Comparison of ENCODE assay signal across 1 cellular context in the genomic region with DNA sequence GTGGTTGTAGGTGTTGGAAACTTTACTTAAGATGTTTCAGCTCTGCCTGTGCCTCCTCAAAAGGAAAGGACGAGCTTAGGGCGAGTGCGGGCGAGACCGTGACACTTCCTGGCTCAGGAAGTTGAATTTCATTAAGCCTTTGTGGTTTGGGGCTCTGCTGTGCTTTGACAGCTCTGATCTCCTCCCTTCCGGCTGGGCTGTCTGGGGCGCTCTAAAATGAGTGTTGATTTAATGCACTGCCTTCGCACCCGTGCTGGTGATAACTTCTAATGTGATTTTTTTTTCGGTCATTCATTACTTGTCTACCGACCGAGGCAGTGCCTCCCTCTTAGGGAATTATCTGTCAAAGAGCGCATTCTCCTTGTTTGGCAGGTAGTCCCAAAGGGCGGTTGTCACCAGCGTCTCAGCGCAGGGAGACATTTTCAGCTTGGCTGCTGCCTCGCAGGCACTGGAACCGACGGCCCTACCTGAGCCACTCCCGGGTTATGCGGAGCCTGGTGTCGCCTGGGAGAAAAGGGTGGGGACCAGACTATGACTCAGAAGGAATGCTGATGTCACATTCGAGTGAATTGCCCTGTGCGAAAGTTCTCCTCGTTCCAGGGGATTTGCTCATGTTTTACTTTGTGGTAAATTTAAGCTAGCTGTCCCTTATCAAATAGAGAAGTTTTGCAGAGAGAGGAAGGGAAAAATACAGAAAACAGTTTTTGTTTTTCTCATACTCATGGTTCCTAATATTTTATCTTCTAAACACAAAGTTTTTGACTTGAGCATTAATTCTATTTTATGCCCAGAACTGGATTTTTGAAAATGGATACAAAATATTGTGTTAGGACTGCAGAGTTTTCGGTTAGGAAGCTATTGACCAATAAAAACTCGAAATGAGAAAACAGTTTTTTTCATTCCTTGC.
TF ChIP-seq lines count a peak whose summit lies in the region.

No MANE protein-coding gene starts in this region.

TF ChIP-seq in HepG2, 621 proteins besides CTCF, POLR2A, EP300 and RAD21 (continued from another document and continues in another):
- TF ChIP-seq, protein P1, sequence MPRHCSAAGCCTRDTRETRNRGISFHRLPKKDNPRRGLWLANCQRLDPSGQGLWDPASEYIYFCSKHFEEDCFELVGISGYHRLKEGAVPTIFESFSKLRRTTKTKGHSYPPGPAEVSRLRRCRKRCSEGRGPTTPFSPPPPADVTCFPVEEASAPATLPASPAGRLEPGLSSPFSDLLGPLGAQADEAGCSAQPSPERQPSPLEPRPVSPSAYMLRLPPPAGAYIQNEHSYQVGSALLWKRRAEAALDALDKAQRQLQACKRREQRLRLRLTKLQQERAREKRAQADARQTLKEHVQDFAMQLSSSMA (CRISPR knock-in tag; IDR thresholded peaks at IDR 0.05) = no peak
- TF ChIP-seq, protein P2, sequence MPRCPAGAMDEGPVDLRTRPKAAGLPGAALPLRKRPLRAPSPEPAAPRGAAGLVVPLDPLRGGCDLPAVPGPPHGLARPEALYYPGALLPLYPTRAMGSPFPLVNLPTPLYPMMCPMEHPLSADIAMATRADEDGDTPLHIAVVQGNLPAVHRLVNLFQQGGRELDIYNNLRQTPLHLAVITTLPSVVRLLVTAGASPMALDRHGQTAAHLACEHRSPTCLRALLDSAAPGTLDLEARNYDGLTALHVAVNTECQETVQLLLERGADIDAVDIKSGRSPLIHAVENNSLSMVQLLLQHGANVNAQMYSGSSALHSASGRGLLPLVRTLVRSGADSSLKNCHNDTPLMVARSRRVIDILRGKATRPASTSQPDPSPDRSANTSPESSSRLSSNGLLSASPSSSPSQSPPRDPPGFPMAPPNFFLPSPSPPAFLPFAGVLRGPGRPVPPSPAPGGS (CRISPR knock-in tag; IDR thresholded peaks at IDR 0.05) = no peak
- TF ChIP-seq REPIN1 (CRISPR knock-in tag; IDR thresholded peaks at IDR 0.05; ENCODE audit: borderline replicate concordance, low read depth) = 0 out of 2 replicates have a peak, but pooled peaks have one; percentile 29
- TF ChIP-seq ONECUT2 (CRISPR knock-in tag; IDR thresholded peaks at IDR 0.05) = no peak
- TF ChIP-seq MAFF (IDR thresholded peaks at IDR 0.05; ENCODE audit: low read depth, low read length) = peak; percentile 5; the same call in 1 of the 2 replicates
- no peak for TF ChIP-seq ZNF296 (CRISPR knock-in tag; conservative IDR thresholded peaks at IDR 0.05)
- 0 out of 2 replicates have a peak, but pooled peaks have one; percentile 11 for TF ChIP-seq MEIS2 (CRISPR knock-in tag; IDR thresholded peaks at IDR 0.05)
- TF ChIP-seq NR2C2 (CRISPR knock-in tag; IDR thresholded peaks at IDR 0.05; ENCODE audit: borderline replicate concordance) = no peak
- TF ChIP-seq, protein P3, sequence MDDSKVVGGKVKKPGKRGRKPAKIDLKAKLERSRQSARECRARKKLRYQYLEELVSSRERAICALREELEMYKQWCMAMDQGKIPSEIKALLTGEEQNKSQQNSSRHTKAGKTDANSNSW (CRISPR knock-in tag; IDR thresholded peaks at IDR 0.05; ENCODE audit: borderline replicate concordance) = no peak
- TF ChIP-seq, protein P4, sequence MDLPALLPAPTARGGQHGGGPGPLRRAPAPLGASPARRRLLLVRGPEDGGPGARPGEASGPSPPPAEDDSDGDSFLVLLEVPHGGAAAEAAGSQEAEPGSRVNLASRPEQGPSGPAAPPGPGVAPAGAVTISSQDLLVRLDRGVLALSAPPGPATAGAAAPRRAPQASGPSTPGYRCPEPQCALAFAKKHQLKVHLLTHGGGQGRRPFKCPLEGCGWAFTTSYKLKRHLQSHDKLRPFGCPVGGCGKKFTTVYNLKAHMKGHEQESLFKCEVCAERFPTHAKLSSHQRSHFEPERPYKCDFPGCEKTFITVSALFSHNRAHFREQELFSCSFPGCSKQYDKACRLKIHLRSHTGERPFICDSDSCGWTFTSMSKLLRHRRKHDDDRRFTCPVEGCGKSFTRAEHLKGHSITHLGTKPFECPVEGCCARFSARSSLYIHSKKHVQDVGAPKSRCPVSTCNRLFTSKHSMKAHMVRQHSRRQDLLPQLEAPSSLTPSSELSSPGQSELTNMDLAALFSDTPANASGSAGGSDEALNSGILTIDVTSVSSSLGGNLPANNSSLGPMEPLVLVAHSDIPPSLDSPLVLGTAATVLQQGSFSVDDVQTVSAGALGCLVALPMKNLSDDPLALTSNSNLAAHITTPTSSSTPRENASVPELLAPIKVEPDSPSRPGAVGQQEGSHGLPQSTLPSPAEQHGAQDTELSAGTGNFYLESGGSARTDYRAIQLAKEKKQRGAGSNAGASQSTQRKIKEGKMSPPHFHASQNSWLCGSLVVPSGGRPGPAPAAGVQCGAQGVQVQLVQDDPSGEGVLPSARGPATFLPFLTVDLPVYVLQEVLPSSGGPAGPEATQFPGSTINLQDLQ (CRISPR knock-in tag; IDR thresholded peaks at IDR 0.05) = no peak
- 0 out of 2 replicates have a peak, but pooled peaks have one; percentile 23 for TF ChIP-seq MYC (CRISPR knock-in tag; IDR thresholded peaks at IDR 0.05; ENCODE audit: borderline replicate concordance)
- TF ChIP-seq ZNF720 (CRISPR knock-in tag; IDR thresholded peaks at IDR 0.05) = no peak
- peak; percentile 50; the same call in 1 of the 2 replicates for TF ChIP-seq TAF1 (CRISPR knock-in tag; IDR thresholded peaks at IDR 0.05)
- TF ChIP-seq, protein P5, sequence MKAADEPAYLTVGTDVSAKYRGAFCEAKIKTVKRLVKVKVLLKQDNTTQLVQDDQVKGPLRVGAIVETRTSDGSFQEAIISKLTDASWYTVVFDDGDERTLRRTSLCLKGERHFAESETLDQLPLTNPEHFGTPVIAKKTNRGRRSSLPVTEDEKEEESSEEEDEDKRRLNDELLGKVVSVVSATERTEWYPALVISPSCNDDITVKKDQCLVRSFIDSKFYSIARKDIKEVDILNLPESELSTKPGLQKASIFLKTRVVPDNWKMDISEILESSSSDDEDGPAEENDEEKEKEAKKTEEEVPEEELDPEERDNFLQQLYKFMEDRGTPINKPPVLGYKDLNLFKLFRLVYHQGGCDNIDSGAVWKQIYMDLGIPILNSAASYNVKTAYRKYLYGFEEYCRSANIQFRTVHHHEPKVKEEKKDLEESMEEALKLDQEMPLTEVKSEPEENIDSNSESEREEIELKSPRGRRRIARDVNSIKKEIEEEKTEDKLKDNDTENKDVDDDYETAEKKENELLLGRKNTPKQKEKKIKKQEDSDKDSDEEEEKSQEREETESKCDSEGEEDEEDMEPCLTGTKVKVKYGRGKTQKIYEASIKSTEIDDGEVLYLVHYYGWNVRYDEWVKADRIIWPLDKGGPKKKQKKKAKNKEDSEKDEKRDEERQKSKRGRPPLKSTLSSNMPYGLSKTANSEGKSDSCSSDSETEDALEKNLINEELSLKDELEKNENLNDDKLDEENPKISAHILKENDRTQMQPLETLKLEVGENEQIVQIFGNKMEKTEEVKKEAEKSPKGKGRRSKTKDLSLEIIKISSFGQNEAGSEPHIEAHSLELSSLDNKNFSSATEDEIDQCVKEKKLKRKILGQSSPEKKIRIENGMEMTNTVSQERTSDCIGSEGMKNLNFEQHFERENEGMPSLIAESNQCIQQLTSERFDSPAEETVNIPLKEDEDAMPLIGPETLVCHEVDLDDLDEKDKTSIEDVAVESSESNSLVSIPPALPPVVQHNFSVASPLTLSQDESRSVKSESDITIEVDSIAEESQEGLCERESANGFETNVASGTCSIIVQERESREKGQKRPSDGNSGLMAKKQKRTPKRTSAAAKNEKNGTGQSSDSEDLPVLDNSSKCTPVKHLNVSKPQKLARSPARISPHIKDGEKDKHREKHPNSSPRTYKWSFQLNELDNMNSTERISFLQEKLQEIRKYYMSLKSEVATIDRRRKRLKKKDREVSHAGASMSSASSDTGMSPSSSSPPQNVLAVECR (CRISPR knock-in tag; IDR thresholded peaks at IDR 0.05; ENCODE audit: borderline replicate concordance) = peak; percentile 25; the same call in 1 of the 2 replicates
- 0 out of 2 replicates have a peak, but pooled peaks have one; percentile 39 for TF ChIP-seq YEATS4 (CRISPR knock-in tag; IDR thresholded peaks at IDR 0.05; ENCODE audit: borderline replicate concordance)
- TF ChIP-seq, protein P6, sequence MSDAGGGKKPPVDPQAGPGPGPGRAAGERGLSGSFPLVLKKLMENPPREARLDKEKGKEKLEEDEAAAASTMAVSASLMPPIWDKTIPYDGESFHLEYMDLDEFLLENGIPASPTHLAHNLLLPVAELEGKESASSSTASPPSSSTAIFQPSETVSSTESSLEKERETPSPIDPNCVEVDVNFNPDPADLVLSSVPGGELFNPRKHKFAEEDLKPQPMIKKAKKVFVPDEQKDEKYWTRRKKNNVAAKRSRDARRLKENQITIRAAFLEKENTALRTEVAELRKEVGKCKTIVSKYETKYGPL (CRISPR knock-in tag; IDR thresholded peaks at IDR 0.05) = no peak
- TF ChIP-seq ATM (IDR thresholded peaks at IDR 0.05; ENCODE audit: borderline replicate concordance) = no peak
- TF ChIP-seq CBX5 (CRISPR knock-in tag; IDR thresholded peaks at IDR 0.05; ENCODE audit: borderline replicate concordance) = 0 out of 2 replicates have a peak, but pooled peaks have one; percentile 19
- 0 out of 2 replicates have a peak, but pooled peaks have one; percentile 11 for TF ChIP-seq MED1 (CRISPR knock-in tag; IDR thresholded peaks at IDR 0.05)
- TF ChIP-seq KDM1A (CRISPR knock-in tag; IDR thresholded peaks at IDR 0.05) = no peak
- TF ChIP-seq, protein P7, sequence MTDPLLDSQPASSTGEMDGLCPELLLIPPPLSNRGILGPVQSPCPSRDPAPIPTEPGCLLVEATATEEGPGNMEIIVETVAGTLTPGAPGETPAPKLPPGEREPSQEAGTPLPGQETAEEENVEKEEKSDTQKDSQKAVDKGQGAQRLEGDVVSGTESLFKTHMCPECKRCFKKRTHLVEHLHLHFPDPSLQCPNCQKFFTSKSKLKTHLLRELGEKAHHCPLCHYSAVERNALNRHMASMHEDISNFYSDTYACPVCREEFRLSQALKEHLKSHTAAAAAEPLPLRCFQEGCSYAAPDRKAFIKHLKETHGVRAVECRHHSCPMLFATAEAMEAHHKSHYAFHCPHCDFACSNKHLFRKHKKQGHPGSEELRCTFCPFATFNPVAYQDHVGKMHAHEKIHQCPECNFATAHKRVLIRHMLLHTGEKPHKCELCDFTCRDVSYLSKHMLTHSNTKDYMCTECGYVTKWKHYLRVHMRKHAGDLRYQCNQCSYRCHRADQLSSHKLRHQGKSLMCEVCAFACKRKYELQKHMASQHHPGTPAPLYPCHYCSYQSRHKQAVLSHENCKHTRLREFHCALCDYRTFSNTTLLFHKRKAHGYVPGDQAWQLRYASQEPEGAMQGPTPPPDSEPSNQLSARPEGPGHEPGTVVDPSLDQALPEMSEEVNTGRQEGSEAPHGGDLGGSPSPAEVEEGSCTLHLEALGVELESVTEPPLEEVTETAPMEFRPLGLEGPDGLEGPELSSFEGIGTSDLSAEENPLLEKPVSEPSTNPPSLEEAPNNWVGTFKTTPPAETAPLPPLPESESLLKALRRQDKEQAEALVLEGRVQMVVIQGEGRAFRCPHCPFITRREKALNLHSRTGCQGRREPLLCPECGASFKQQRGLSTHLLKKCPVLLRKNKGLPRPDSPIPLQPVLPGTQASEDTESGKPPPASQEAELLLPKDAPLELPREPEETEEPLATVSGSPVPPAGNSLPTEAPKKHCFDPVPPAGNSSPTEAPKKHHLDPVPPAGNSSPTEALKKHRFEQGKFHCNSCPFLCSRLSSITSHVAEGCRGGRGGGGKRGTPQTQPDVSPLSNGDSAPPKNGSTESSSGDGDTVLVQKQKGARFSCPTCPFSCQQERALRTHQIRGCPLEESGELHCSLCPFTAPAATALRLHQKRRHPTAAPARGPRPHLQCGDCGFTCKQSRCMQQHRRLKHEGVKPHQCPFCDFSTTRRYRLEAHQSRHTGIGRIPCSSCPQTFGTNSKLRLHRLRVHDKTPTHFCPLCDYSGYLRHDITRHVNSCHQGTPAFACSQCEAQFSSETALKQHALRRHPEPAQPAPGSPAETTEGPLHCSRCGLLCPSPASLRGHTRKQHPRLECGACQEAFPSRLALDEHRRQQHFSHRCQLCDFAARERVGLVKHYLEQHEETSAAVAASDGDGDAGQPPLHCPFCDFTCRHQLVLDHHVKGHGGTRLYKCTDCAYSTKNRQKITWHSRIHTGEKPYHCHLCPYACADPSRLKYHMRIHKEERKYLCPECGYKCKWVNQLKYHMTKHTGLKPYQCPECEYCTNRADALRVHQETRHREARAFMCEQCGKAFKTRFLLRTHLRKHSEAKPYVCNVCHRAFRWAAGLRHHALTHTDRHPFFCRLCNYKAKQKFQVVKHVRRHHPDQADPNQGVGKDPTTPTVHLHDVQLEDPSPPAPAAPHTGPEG (CRISPR knock-in tag; IDR thresholded peaks at IDR 0.05) = peak; percentile 27; the same call in 1 of the 2 replicates
- no peak for TF ChIP-seq SOX13 (IDR thresholded peaks at IDR 0.05)
- TF ChIP-seq SOX13 (CRISPR knock-in tag; conservative IDR thresholded peaks at IDR 0.05 in 1 of 2, IDR thresholded peaks at IDR 0.05 in 1 of 2) = no peak
- TF ChIP-seq, protein P8, sequence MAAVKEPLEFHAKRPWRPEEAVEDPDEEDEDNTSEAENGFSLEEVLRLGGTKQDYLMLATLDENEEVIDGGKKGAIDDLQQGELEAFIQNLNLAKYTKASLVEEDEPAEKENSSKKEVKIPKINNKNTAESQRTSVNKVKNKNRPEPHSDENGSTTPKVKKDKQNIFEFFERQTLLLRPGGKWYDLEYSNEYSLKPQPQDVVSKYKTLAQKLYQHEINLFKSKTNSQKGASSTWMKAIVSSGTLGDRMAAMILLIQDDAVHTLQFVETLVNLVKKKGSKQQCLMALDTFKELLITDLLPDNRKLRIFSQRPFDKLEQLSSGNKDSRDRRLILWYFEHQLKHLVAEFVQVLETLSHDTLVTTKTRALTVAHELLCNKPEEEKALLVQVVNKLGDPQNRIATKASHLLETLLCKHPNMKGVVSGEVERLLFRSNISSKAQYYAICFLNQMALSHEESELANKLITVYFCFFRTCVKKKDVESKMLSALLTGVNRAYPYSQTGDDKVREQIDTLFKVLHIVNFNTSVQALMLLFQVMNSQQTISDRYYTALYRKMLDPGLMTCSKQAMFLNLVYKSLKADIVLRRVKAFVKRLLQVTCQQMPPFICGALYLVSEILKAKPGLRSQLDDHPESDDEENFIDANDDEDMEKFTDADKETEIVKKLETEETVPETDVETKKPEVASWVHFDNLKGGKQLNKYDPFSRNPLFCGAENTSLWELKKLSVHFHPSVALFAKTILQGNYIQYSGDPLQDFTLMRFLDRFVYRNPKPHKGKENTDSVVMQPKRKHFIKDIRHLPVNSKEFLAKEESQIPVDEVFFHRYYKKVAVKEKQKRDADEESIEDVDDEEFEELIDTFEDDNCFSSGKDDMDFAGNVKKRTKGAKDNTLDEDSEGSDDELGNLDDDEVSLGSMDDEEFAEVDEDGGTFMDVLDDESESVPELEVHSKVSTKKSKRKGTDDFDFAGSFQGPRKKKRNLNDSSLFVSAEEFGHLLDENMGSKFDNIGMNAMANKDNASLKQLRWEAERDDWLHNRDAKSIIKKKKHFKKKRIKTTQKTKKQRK (IDR thresholded peaks at IDR 0.05; ENCODE audit: low read length) = no peak
- peak; percentile 29 for TF ChIP-seq TEAD3 (CRISPR knock-in tag; optimal IDR thresholded peaks at IDR 0.05; ENCODE audit: borderline replicate concordance)
- TF ChIP-seq ZNF777 (CRISPR knock-in tag; IDR thresholded peaks at IDR 0.05) = peak; percentile 89
- TF ChIP-seq ZNF143 (CRISPR knock-in tag; IDR thresholded peaks at IDR 0.05) = peak; percentile 54; the same call in 1 of the 2 replicates
- no peak for TF ChIP-seq KAT2B (IDR thresholded peaks at IDR 0.05; ENCODE audit: borderline replicate concordance, low read depth, low read length)
- TF ChIP-seq KLF9 (CRISPR knock-in tag; IDR thresholded peaks at IDR 0.05; ENCODE audit: low read depth) = no peak
- TF ChIP-seq KDM2A (CRISPR knock-in tag; IDR thresholded peaks at IDR 0.05; ENCODE audit: borderline replicate concordance, low read depth) = no peak
